In the genomic region with DNA sequence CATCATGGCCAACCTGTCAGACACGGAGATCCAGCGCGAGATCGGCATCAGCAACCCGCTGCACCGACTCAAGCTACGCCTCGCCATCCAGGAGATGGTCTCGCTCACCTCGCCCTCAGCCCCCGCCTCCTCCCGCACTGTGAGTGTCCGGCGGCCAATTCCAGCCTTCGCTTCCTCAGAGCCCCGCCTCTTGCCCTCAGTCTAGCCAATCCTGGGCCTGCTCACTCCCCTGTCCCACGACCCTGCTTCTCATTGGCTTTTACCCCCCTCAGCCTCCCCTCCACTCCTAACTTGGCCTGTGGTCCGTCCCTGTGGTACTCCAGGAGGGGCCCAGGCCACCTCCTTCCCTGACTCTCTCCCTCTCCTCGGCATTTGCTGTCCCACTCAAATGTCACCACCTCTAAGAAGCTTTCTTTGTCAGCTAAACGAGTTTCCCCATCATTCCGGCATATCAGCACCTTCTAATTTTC, we compare ENCODE assay signal across 8 cellular contexts.
DNase-seq lines count a peak whose midpoint lies in the region; ATAC-seq, FAIRE-seq and TF ChIP-seq lines count a peak whose summit lies in the region.

No MANE protein-coding gene starts in this region.

- H3K36me3 Mint-ChIP-seq in nephron (ENCODE audit: low read depth), result no peaks in the 10 kb centered on the region

- H3K4me1 Mint-ChIP-seq in nephron, result peaks cover 35% of the 10 kb centered on the region

- peak overlapping the region; percentile 54 to 67 for H3K4me3 ChIP-seq in foreskin fibroblast (ENCODE audit: low read depth in 1 of 2, low read length in 2 of 2)

- TF ChIP-seq CTCF in foreskin fibroblast (IDR thresholded peaks at IDR 0.05; ENCODE audit: low read depth, low read length) (no peak), nephron (IDR thresholded peaks at IDR 0.05; ENCODE audit: unreplicated experiment in 3 of 3) (no peak)

- peak overlapping the region; percentile 87 to 97 (median 90) for H3K4me3 Mint-ChIP-seq in nephron

- no peaks in the 10 kb centered on the region for H3K9me3 Mint-ChIP-seq in nephron

- FAIRE-seq in H54 (lab: Jason Lieb, UNC), result peak; percentile 77

- peak; percentile 73 for TF ChIP-seq POLR2A in H54 (IDR thresholded peaks at IDR 0.05; ENCODE audit: low read depth, low read length)

- H3K27ac Mint-ChIP-seq in nephron, result peak overlapping the region; percentile 8 to 68 (median 63)

- H3K27ac ChIP-seq in substantia nigra (ENCODE audit: low read depth, low read length, poor library complexity, severe bottlenecking), result peak overlapping the region; percentile 26

- DNase-seq in C1 segment of cervical spinal cord (lab: John Stamatoyannopoulos, UW) (peak; percentile 40 to 92 (median 80)), H54 (ENCODE audit: insufficient read length, low spot score) (peak; percentile 88), NCI-H748 treated with DMSO at 0.1 percent for 48 hours (lab: John Stamatoyannopoulos, UW) (peak; percentile 91), foreskin fibroblast (peak; percentile 86 to 96), substantia nigra (lab: John Stamatoyannopoulos, UW) (peak in 48 of 49 donors; percentile 36 to 95 (median 86))
- peak; percentile 68 for DNase-seq in activated naive CD4-positive, alpha-beta T cell treated with Interleukin-2 at 50 U/mL for 16 hours

- no peak for ATAC-seq in HG02588 (IDR thresholded peaks at IDR 0.05; ENCODE audit: unreplicated experiment)

- H3K27me3 Mint-ChIP-seq in nephron (ENCODE audit: low read depth), result peaks cover 6% of the 10 kb centered on the region
